ENCODE assay signal across 22 cellular contexts in genomic region chr12:109830267-109830666, GRCh38. TPM values are rescaled to one million over a fixed set of nuclear protein-coding genes. Genes with fewer than 3 reads are reported as not detected.
"Had no signal": no experiment of that assay in that cellular context is flagged by ENCODE, and none has a peak within 500 bp of the region (broad histone marks: within the 10 kb centered on the region; RNA-seq: fewer than 3 reads in every experiment).

No MANE protein-coding gene starts in this region.

- H3K27me3 ChIP-seq: MG63 had no signal

- H3K9me3 ChIP-seq: MG63 had no signal

- H3K4me3 ChIP-seq: MG63, SJSA1, SK-N-MC had no signal

- DNase-seq: IMR-90, Karpas-422, KG1, MG63, NCI-H1105, NCI-H1417, NCI-H1436 treated with DMSO at 0.1 percent for 48 hours, NCI-H1694, NCI-H187 treated with DMSO at 0.1 percent for 48 hours, NCI-H2081, NCI-H2171, NCI-H226, NCI-H446, NCI-H510A, NCI-H524 treated with DMSO at 0.1 percent for 48 hours, NCI-H774, Right ventricle myocardium superior, RPMI8226, SIG-M5 had no signal

- H3K27ac ChIP-seq: SJSA1, SK-N-MC had no signal

- H3K36me3 ChIP-seq: MG63, SJSA1 had no signal

RNA-seq across cellular contexts. Expression of gene TRPV4, which starts 2.9 kb away (rescaled TPM):
- total RNA-seq: HT-29 had no signal
